Comparison of ENCODE assay signal across 2 cellular contexts in genomic region chr19:17737690-17738153, GRCh38.
TF ChIP-seq lines count a peak whose summit lies in the region.

No MANE protein-coding gene starts in this region.

TF ChIP-seq in IMR-90, 13 proteins besides CTCF, POLR2A, EP300 and RAD21:
- TF ChIP-seq SMC3 (IDR thresholded peaks at IDR 0.05; ENCODE audit: low read depth, low read length) (no peak), MAFK (IDR thresholded peaks at IDR 0.05; ENCODE audit: low read depth, low read length) (no peak), ELK1 (IDR thresholded peaks at IDR 0.05; ENCODE audit: borderline replicate concordance, low read depth, low read length) (no peak), BHLHE40 (IDR thresholded peaks at IDR 0.05; ENCODE audit: low read depth, low read length) (no peak), MAZ (IDR thresholded peaks at IDR 0.05; ENCODE audit: borderline replicate concordance, low read depth, low read length) (no peak), CHD1 (IDR thresholded peaks at IDR 0.05; ENCODE audit: low read depth, low read length) (no peak), NFE2L2 (IDR thresholded peaks at IDR 0.05; ENCODE audit: low read depth, low read length) (no peak)
TF ChIP-seq in IMR-90: peak in this region for 0.

TF ChIP-seq in K562, 482 proteins besides CTCF, POLR2A, EP300 and RAD21 (continues in another document):
- TF ChIP-seq JUND (IDR thresholded peaks at IDR 0.05; ENCODE audit: borderline replicate concordance, low read depth, low read length) (peak; percentile 52; the same call in 1 of the 2 replicates), JUND (tag; IDR thresholded peaks at IDR 0.05; ENCODE audit: borderline replicate concordance, low read depth, low read length) (peak; percentile 61; the same call in 1 of the 3 replicates), FOXK2 (conservative IDR thresholded peaks at IDR 0.05 in 1 of 2, IDR thresholded peaks at IDR 0.05 in 1 of 2; ENCODE audit: low read depth in 2 of 2) (peak; percentile 36 to 42; a peak in 1 of 4 replicates), STAG1 (CRISPR knock-in tag; IDR thresholded peaks at IDR 0.05; ENCODE audit: borderline replicate concordance) (no peak), DPF2 (IDR thresholded peaks at IDR 0.05) (peak; percentile 65), ATF3 (IDR thresholded peaks at IDR 0.05) (peak; percentile 79), ATF3 (CRISPR knock-in tag; conservative IDR thresholded peaks at IDR 0.05) (no peak), SOX6 (IDR thresholded peaks at IDR 0.05) (peak; percentile 15; the same call in 1 of the 2 replicates), SAFB (IDR thresholded peaks at IDR 0.05; ENCODE audit: borderline replicate concordance, low read depth, low read length) (no peak), ZEB2 (IDR thresholded peaks at IDR 0.05) (peak; percentile 31; the same call in 1 of the 2 replicates), MBD2 (IDR thresholded peaks at IDR 0.05; ENCODE audit: borderline replicate concordance, low read depth) (no peak), FOSL1 (tag; conservative IDR thresholded peaks at IDR 0.05) (peak; percentile 76), FOXK1 (CRISPR knock-in tag; IDR thresholded peaks at IDR 0.05; ENCODE audit: borderline replicate concordance) (no peak), U2AF1 (optimal IDR thresholded peaks at IDR 0.05; ENCODE audit: low read depth, low read length) (no peak), NFE2L1 (tag; IDR thresholded peaks at IDR 0.05; ENCODE audit: borderline replicate concordance, low read depth) (no peak), SMARCB1 (IDR thresholded peaks at IDR 0.05; ENCODE audit: insufficient read length, low read depth) (no peak), RBM17 (IDR thresholded peaks at IDR 0.05; ENCODE audit: borderline replicate concordance, low read depth, low read length) (no peak), ZNF384 (IDR thresholded peaks at IDR 0.05; ENCODE audit: low read depth, low read length) (no peak), ZNF77 (CRISPR knock-in tag; IDR thresholded peaks at IDR 0.05) (no peak), SMARCE1 (IDR thresholded peaks at IDR 0.05) (peak; percentile 14; the same call in 1 of the 2 replicates), CTBP1 (IDR thresholded peaks at IDR 0.05; ENCODE audit: borderline replicate concordance) (peak; percentile 20; the same call in 1 of the 2 replicates), ZBTB40 (IDR thresholded peaks at IDR 0.05) (peak; percentile 55), ZBTB40 (CRISPR knock-in tag; IDR thresholded peaks at IDR 0.05) (peak; percentile 53; the same call in 1 of the 2 replicates), ARID1B (IDR thresholded peaks at IDR 0.05) (peak; percentile 53), YBX1 (IDR thresholded peaks at IDR 0.05) (no peak)
- TF ChIP-seq, protein P1, sequence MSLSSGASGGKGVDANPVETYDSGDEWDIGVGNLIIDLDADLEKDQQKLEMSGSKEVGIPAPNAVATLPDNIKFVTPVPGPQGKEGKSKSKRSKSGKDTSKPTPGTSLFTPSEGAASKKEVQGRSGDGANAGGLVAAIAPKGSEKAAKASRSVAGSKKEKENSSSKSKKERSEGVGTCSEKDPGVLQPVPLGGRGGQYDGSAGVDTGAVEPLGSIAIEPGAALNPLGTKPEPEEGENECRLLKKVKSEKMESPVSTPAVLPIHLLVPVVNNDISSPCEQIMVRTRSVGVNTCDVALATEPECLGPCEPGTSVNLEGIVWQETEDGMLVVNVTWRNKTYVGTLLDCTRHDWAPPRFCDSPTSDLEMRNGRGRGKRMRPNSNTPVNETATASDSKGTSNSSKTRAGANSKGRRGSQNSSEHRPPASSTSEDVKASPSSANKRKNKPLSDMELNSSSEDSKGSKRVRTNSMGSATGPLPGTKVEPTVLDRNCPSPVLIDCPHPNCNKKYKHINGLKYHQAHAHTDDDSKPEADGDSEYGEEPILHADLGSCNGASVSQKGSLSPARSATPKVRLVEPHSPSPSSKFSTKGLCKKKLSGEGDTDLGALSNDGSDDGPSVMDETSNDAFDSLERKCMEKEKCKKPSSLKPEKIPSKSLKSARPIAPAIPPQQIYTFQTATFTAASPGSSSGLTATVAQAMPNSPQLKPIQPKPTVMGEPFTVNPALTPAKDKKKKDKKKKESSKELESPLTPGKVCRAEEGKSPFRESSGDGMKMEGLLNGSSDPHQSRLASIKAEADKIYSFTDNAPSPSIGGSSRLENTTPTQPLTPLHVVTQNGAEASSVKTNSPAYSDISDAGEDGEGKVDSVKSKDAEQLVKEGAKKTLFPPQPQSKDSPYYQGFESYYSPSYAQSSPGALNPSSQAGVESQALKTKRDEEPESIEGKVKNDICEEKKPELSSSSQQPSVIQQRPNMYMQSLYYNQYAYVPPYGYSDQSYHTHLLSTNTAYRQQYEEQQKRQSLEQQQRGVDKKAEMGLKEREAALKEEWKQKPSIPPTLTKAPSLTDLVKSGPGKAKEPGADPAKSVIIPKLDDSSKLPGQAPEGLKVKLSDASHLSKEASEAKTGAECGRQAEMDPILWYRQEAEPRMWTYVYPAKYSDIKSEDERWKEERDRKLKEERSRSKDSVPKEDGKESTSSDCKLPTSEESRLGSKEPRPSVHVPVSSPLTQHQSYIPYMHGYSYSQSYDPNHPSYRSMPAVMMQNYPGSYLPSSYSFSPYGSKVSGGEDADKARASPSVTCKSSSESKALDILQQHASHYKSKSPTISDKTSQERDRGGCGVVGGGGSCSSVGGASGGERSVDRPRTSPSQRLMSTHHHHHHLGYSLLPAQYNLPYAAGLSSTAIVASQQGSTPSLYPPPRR (CRISPR knock-in tag; IDR thresholded peaks at IDR 0.05; ENCODE audit: borderline replicate concordance) = no peak
- TF ChIP-seq, protein P2, sequence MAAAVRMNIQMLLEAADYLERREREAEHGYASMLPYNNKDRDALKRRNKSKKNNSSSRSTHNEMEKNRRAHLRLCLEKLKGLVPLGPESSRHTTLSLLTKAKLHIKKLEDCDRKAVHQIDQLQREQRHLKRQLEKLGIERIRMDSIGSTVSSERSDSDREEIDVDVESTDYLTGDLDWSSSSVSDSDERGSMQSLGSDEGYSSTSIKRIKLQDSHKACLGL (CRISPR knock-in tag; IDR thresholded peaks at IDR 0.05; ENCODE audit: borderline replicate concordance, poor library complexity, severe bottlenecking) = no peak
- TF ChIP-seq, protein P3, sequence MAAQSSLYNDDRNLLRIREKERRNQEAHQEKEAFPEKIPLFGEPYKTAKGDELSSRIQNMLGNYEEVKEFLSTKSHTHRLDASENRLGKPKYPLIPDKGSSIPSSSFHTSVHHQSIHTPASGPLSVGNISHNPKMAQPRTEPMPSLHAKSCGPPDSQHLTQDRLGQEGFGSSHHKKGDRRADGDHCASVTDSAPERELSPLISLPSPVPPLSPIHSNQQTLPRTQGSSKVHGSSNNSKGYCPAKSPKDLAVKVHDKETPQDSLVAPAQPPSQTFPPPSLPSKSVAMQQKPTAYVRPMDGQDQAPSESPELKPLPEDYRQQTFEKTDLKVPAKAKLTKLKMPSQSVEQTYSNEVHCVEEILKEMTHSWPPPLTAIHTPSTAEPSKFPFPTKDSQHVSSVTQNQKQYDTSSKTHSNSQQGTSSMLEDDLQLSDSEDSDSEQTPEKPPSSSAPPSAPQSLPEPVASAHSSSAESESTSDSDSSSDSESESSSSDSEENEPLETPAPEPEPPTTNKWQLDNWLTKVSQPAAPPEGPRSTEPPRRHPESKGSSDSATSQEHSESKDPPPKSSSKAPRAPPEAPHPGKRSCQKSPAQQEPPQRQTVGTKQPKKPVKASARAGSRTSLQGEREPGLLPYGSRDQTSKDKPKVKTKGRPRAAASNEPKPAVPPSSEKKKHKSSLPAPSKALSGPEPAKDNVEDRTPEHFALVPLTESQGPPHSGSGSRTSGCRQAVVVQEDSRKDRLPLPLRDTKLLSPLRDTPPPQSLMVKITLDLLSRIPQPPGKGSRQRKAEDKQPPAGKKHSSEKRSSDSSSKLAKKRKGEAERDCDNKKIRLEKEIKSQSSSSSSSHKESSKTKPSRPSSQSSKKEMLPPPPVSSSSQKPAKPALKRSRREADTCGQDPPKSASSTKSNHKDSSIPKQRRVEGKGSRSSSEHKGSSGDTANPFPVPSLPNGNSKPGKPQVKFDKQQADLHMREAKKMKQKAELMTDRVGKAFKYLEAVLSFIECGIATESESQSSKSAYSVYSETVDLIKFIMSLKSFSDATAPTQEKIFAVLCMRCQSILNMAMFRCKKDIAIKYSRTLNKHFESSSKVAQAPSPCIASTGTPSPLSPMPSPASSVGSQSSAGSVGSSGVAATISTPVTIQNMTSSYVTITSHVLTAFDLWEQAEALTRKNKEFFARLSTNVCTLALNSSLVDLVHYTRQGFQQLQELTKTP (IDR thresholded peaks at IDR 0.05; ENCODE audit: low read depth in 1 of 2, partially characterized antibody in 2 of 2) = no peak
